In genomic region chr4:121696140-121696640, GRCh38 we compare ENCODE assay signal across 1 cellular context.
A peak's percentile ranks its signal among the peaks of the same experiment; 100 is the strongest.
TF ChIP-seq lines count a peak whose summit lies in the region.

No MANE protein-coding gene starts in this region.

TF ChIP-seq in K562, 482 proteins besides CTCF, POLR2A, EP300 and RAD21 (continued from another document and continues in another):
- TF ChIP-seq, protein P1, sequence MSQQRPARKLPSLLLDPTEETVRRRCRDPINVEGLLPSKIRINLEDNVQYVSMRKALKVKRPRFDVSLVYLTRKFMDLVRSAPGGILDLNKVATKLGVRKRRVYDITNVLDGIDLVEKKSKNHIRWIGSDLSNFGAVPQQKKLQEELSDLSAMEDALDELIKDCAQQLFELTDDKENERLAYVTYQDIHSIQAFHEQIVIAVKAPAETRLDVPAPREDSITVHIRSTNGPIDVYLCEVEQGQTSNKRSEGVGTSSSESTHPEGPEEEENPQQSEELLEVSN (IDR thresholded peaks at IDR 0.05; ENCODE audit: borderline replicate concordance in 1 of 2, extremely low read depth in 1 of 2, insufficient read depth in 1 of 2, insufficient read length in 1 of 2, low read depth in 1 of 2, low read length in 1 of 2, poor library complexity in 1 of 2, severe bottlenecking in 1 of 2): no peak
- TF ChIP-seq ETV1 (tag; conservative IDR thresholded peaks at IDR 0.05; ENCODE audit: low read depth) (peak; percentile 66), ZC3H11A (IDR thresholded peaks at IDR 0.05; ENCODE audit: low read depth, low read length) (no peak), ZNF239 (CRISPR knock-in tag; IDR thresholded peaks at IDR 0.05) (no peak), CBX1 (IDR thresholded peaks at IDR 0.05; ENCODE audit: low read depth) (no peak; the same call in 1 of the 2 replicates), PHF20 (IDR thresholded peaks at IDR 0.05; ENCODE audit: partially characterized antibody) (peak; percentile 22), ZNF584 (CRISPR knock-in tag; IDR thresholded peaks at IDR 0.05; ENCODE audit: low read depth) (no peak), WHSC1 (IDR thresholded peaks at IDR 0.05; ENCODE audit: low read length) (no peak), TOE1 (IDR thresholded peaks at IDR 0.05; ENCODE audit: borderline replicate concordance) (no peak), TOE1 (CRISPR knock-in tag; IDR thresholded peaks at IDR 0.05; ENCODE audit: borderline replicate concordance, low read depth) (0 out of 2 replicates have a peak, but pooled peaks have one; percentile 13), ATF3 (IDR thresholded peaks at IDR 0.05) (peak; percentile 24; the same call in 1 of the 2 replicates), ATF3 (CRISPR knock-in tag; conservative IDR thresholded peaks at IDR 0.05) (no peak; the same call in 1 of the 2 replicates), FOSL1 (tag; conservative IDR thresholded peaks at IDR 0.05) (peak; percentile 12; the same call in 1 of the 2 replicates), CTBP1 (IDR thresholded peaks at IDR 0.05; ENCODE audit: borderline replicate concordance) (no peak), ZNF174 (CRISPR knock-in tag; IDR thresholded peaks at IDR 0.05) (no peak), ZNF347 (CRISPR knock-in tag; IDR thresholded peaks at IDR 0.05; ENCODE audit: low read depth) (no peak), LCOR (CRISPR knock-in tag; IDR thresholded peaks at IDR 0.05) (peak; percentile 60; the same call in 1 of the 2 replicates), EP400 (IDR thresholded peaks at IDR 0.05) (peak; percentile 51), ZBTB11 (CRISPR knock-in tag; IDR thresholded peaks at IDR 0.05) (no peak), MAZ (CRISPR knock-in tag; conservative IDR thresholded peaks at IDR 0.05 in 1 of 2, IDR thresholded peaks at IDR 0.05 in 1 of 2) (0 out of 4 replicates have a peak, but pooled peaks of 1 of the 2 experiments have one; percentile 14), RBFOX2 (IDR thresholded peaks at IDR 0.05; ENCODE audit: low read depth, low read length) (no peak), RFX7 (CRISPR knock-in tag; IDR thresholded peaks at IDR 0.05) (no peak), ZFP30 (CRISPR knock-in tag; IDR thresholded peaks at IDR 0.05; ENCODE audit: borderline replicate concordance) (no peak), CHCHD3 (CRISPR knock-in tag; IDR thresholded peaks at IDR 0.05) (no peak), ZBTB40 (IDR thresholded peaks at IDR 0.05) (peak; percentile 33; the same call in 1 of the 2 replicates), ZBTB40 (CRISPR knock-in tag; IDR thresholded peaks at IDR 0.05) (no peak), PURB (CRISPR knock-in tag; IDR thresholded peaks at IDR 0.05; ENCODE audit: low read depth) (no peak), CREB1 (IDR thresholded peaks at IDR 0.05) (0 out of 2 replicates have a peak, but pooled peaks have one; percentile 33), CREB1 (CRISPR knock-in tag; IDR thresholded peaks at IDR 0.05) (peak; percentile 49)
- TF ChIP-seq, protein P2, sequence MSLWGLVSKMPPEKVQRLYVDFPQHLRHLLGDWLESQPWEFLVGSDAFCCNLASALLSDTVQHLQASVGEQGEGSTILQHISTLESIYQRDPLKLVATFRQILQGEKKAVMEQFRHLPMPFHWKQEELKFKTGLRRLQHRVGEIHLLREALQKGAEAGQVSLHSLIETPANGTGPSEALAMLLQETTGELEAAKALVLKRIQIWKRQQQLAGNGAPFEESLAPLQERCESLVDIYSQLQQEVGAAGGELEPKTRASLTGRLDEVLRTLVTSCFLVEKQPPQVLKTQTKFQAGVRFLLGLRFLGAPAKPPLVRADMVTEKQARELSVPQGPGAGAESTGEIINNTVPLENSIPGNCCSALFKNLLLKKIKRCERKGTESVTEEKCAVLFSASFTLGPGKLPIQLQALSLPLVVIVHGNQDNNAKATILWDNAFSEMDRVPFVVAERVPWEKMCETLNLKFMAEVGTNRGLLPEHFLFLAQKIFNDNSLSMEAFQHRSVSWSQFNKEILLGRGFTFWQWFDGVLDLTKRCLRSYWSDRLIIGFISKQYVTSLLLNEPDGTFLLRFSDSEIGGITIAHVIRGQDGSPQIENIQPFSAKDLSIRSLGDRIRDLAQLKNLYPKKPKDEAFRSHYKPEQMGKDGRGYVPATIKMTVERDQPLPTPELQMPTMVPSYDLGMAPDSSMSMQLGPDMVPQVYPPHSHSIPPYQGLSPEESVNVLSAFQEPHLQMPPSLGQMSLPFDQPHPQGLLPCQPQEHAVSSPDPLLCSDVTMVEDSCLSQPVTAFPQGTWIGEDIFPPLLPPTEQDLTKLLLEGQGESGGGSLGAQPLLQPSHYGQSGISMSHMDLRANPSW (CRISPR knock-in tag; IDR thresholded peaks at IDR 0.05): no peak
- TF ChIP-seq, protein P3, sequence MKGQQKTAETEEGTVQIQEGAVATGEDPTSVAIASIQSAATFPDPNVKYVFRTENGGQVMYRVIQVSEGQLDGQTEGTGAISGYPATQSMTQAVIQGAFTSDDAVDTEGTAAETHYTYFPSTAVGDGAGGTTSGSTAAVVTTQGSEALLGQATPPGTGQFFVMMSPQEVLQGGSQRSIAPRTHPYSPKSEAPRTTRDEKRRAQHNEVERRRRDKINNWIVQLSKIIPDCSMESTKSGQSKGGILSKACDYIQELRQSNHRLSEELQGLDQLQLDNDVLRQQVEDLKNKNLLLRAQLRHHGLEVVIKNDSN (CRISPR knock-in tag; IDR thresholded peaks at IDR 0.05): 0 out of 2 replicates have a peak, but pooled peaks have one; percentile 23
